In genomic region chr9:101397746-101398334, GRCh38 we compare ENCODE assay signal across 8 cellular contexts. TPM values are rescaled to one million over a fixed set of nuclear protein-coding genes. Genes with fewer than 3 reads are reported as not detected.
DNase-seq lines count a peak whose midpoint lies in the region; ATAC-seq and TF ChIP-seq lines count a peak whose summit lies in the region.

No MANE protein-coding gene starts in this region.

- intact Hi-C loops in ovary (cut with DNase I) = loop anchor here in 1 of 4 donors (5.0 kb wide), 1 partner anchor 134 kb away; the partner anchor contains the start of gene RNF20

- peaks cover 0 to 5% of the 10 kb centered on the region in 2 donors for H3K9me3 ChIP-seq in ovary

- H3K27me3 ChIP-seq in BJ (ENCODE audit: control insufficient read depth, insufficient read depth, low read length) (no peaks in the 10 kb centered on the region), ovary (no peaks in the 10 kb centered on the region)

- H3K36me3 ChIP-seq in BJ (ENCODE audit: control insufficient read depth, insufficient read depth, low read length) (peaks cover 3% of the 10 kb centered on the region; the same call in 1 of the 2 replicates), ovary (no peaks in the 10 kb centered on the region)

- TF ChIP-seq POLR2A in ovary (IDR thresholded peaks at IDR 0.05) = no peak

- peak; percentile 0 for ATAC-seq in GM19455 (IDR thresholded peaks at IDR 0.05; ENCODE audit: unreplicated experiment)
- no peak for ATAC-seq in HG02798 (IDR thresholded peaks at IDR 0.05; ENCODE audit: poor library complexity, unreplicated experiment)

- WGBS in ovary, 3 donors = 2 to 4% (median 3%) methylated on average over 11 of the region's 11 CpGs

- H3K4me3 ChIP-seq in BJ (ENCODE audit: low read depth, low read length) (peak overlapping the region; percentile 68), epithelial cell of esophagus (ENCODE audit: low read length) (peak overlapping the region; percentile 93), ovary (peak overlapping the region; percentile 84)

- TF ChIP-seq EP300 in ovary (IDR thresholded peaks at IDR 0.05) = no peak

- CTCF ChIA-PET in BJ (lab: Yijun Ruan, JAX) = interaction anchor here (0.6 to 4.4 kb wide), 2 partner anchors 9 to 1016 kb away, joined by 3 to 19 read pairs; no protein-coding TSS in a partner anchor

- TF ChIP-seq CTCF in BJ (IDR thresholded peaks at IDR 0.05; ENCODE audit: insufficient read depth, low read depth, low read length) (no peak), epithelial cell of esophagus (IDR thresholded peaks at IDR 0.05; ENCODE audit: insufficient read depth, low read depth, low read length, missing control alignments) (no peak), ovary (IDR thresholded peaks at IDR 0.05) (no peak)

- peaks cover 2% of the 10 kb centered on the region for H3K4me1 ChIP-seq in ovary (ENCODE audit: insufficient read depth)

- DNase-seq in BJ (ENCODE audit: low read depth) (no peak), RKO (ENCODE audit: low spot score) (peak; percentile 55), epithelial cell of esophagus (ENCODE audit: low read depth) (peak; percentile 27), ovary (no peak), NCI-H2227 (lab: John Stamatoyannopoulos, UW; ENCODE audit: unreplicated experiment) (no peak), GOT3 (lab: John Stamatoyannopoulos, UW) (no peak)

- peak overlapping the region; percentile 61 to 81 for H3K27ac ChIP-seq in ovary

- POLR2A ChIA-PET in BJ (lab: Charles Lee) = interaction anchor here (0.6 kb wide), 1 partner anchor 761 kb away, joined by 3 read pairs; no protein-coding TSS in a partner anchor

RNA-seq across cellular contexts. Expression of gene MRPL50, which starts 0.6 kb away (rescaled TPM):
- polyA plus RNA-seq in BJ (2011; rRNA removed) (3.9 and 12.3 TPM in 2 replicates), ovary (10 to 100 TPM in 1 of 2 donors, 1 to 10 TPM in 1; 9.2 to 12.9 TPM)
- polyA minus RNA-seq in BJ (2011; rRNA and poly(A)+ RNA removed) = 0.52 and 0.62 TPM in 2 replicates
- total RNA-seq in ovary = 10 to 100 TPM; 13.1 to 16.9 (median 15.2) TPM

RNA-seq across cellular contexts. Expression of gene ZNF189, which starts 0.8 kb away (rescaled TPM):
- polyA plus RNA-seq in BJ (2011; rRNA removed) (3.1 and 7.5 TPM in 2 replicates), ovary (10 to 100 TPM; 11.3 to 25.4 TPM)
- 5.0 and 5.4 TPM in 2 replicates for polyA minus RNA-seq in BJ (2011; rRNA and poly(A)+ RNA removed)
- total RNA-seq in ovary = 10 to 100 TPM; 14.9 to 30.5 (median 25.1) TPM

RNA-seq across cellular contexts. Expression of gene BAAT, which starts 13.0 kb away (rescaled TPM):
- polyA plus RNA-seq in BJ (2011; rRNA removed) (0.04 TPM in 1 of 2 replicates, not detected in the other), ovary (not detected)
- polyA minus RNA-seq in BJ (2011; rRNA and poly(A)+ RNA removed) = 0.05 TPM in 1 of 2 replicates, not detected in the other
- under 1 TPM in 3 of 7 donors, not detected in 4; 0.10 to 0.31 (median 0.12) TPM for total RNA-seq in ovary

RNA-seq across cellular contexts. Expression of gene ALDOB, which starts 37.7 kb away (rescaled TPM):
- not detected in 2 replicates for polyA plus RNA-seq in BJ (2011; rRNA removed)
- polyA minus RNA-seq in BJ (2011; rRNA and poly(A)+ RNA removed) = not detected in 2 replicates
- total RNA-seq in ovary = 10 to 100 TPM in 1 of 7 donors, 1 to 10 TPM in 2, under 1 TPM in 2, not detected in 2; 0.37 to 14.7 (median 1.0) TPM
- under 1 TPM; 0.18 to 0.27 TPM for polyA plus RNA-seq in ovary

Comparison
In these comparisons a context has a peak if more than half of its experiments do, and no peak if none do; other contexts are left out.
1. DNase-seq: peak in RKO (single experiment) and epithelial cell of esophagus (single experiment); none in BJ (single experiment), ovary (0 of 5), NCI-H2227 (single experiment) and GOT3 (single experiment).
2. Peak in every context shown above with its lines, with median percentiles within 50 percentile points of each other: H3K4me3 ChIP-seq.